Comparison of ENCODE assay signal across 1 cellular context in the genomic region with DNA sequence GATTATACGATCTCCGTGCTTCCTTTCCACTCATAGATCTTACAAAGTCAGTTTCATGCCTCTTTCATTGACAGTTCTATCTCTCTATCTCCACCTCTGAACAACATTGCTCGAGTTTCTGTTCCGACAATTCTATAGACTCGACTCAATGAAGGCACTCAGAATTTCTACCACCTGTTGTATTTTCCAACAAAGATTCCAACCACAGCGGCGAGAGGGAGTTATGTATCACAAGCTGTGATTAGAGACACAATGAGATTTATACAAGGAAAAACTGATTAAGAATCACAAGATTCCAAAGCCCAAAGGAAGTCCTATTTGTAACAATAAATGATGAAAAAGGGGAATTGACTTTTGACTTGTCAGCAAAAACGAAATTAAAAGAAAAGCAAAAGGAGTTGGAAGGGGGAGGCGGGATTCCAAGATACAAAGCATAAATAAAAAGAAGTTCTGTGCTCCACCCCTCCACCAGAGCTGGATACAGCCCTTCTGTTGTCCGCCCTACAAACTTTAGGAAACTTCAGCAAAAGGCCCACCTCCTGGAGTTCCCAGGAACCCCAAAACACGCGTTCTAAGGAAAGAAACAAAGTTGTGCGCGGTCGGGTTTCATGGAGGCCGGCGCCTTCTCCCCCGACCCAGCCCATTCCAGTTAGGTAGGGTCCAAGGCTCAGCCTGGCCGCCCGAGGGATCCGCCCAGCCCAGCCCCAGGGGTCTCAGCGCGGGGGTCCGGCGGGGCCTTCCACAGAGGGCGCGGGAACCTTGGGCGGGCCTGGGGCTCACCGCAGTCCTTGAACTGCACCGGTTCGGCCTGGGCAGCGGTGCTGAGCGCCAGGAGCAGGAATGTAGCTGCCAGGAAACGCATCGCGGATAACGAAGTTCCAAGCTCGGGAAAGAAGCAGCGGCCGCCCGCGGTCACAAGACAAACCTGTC.
TF ChIP-seq lines count a peak whose summit lies in the region.

A gene (minus strand): TSS at position 893 of the 930 bp plus-strand sequence. CDS start 31 bp downstream, at position 862.

TF ChIP-seq in K562, 482 proteins besides CTCF, POLR2A, EP300 and RAD21 (continued from another document and continues in another):
- TF ChIP-seq, protein P1, sequence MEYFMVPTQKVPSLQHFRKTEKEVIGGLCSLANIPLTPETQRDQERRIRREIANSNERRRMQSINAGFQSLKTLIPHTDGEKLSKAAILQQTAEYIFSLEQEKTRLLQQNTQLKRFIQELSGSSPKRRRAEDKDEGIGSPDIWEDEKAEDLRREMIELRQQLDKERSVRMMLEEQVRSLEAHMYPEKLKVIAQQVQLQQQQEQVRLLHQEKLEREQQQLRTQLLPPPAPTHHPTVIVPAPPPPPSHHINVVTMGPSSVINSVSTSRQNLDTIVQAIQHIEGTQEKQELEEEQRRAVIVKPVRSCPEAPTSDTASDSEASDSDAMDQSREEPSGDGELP (CRISPR knock-in tag; IDR thresholded peaks at IDR 0.05; ENCODE audit: borderline replicate concordance): no peak
- TF ChIP-seq, protein P2, sequence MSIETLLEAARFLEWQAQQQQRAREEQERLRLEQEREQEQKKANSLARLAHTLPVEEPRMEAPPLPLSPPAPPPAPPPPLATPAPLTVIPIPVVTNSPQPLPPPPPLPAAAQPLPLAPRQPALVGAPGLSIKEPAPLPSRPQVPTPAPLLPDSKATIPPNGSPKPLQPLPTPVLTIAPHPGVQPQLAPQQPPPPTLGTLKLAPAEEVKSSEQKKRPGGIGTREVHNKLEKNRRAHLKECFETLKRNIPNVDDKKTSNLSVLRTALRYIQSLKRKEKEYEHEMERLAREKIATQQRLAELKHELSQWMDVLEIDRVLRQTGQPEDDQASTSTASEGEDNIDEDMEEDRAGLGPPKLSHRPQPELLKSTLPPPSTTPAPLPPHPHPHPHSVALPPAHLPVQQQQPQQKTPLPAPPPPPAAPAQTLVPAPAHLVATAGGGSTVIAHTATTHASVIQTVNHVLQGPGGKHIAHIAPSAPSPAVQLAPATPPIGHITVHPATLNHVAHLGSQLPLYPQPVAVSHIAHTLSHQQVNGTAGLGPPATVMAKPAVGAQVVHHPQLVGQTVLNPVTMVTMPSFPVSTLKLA (conservative IDR thresholded peaks at IDR 0.05): 0 out of 4 replicates have a peak, but pooled peaks of 1 of the 2 experiments have one; percentile 15
- no peak for TF ChIP-seq ZNF561 (CRISPR knock-in tag; conservative IDR thresholded peaks at IDR 0.05)
- TF ChIP-seq ILK (tag; IDR thresholded peaks at IDR 0.05; ENCODE audit: borderline replicate concordance, low read depth): no peak
- no peak for TF ChIP-seq ZNF3 (CRISPR knock-in tag; IDR thresholded peaks at IDR 0.05)
- TF ChIP-seq ZNF143 (CRISPR knock-in tag; IDR thresholded peaks at IDR 0.05): no peak
- TF ChIP-seq, protein P3, sequence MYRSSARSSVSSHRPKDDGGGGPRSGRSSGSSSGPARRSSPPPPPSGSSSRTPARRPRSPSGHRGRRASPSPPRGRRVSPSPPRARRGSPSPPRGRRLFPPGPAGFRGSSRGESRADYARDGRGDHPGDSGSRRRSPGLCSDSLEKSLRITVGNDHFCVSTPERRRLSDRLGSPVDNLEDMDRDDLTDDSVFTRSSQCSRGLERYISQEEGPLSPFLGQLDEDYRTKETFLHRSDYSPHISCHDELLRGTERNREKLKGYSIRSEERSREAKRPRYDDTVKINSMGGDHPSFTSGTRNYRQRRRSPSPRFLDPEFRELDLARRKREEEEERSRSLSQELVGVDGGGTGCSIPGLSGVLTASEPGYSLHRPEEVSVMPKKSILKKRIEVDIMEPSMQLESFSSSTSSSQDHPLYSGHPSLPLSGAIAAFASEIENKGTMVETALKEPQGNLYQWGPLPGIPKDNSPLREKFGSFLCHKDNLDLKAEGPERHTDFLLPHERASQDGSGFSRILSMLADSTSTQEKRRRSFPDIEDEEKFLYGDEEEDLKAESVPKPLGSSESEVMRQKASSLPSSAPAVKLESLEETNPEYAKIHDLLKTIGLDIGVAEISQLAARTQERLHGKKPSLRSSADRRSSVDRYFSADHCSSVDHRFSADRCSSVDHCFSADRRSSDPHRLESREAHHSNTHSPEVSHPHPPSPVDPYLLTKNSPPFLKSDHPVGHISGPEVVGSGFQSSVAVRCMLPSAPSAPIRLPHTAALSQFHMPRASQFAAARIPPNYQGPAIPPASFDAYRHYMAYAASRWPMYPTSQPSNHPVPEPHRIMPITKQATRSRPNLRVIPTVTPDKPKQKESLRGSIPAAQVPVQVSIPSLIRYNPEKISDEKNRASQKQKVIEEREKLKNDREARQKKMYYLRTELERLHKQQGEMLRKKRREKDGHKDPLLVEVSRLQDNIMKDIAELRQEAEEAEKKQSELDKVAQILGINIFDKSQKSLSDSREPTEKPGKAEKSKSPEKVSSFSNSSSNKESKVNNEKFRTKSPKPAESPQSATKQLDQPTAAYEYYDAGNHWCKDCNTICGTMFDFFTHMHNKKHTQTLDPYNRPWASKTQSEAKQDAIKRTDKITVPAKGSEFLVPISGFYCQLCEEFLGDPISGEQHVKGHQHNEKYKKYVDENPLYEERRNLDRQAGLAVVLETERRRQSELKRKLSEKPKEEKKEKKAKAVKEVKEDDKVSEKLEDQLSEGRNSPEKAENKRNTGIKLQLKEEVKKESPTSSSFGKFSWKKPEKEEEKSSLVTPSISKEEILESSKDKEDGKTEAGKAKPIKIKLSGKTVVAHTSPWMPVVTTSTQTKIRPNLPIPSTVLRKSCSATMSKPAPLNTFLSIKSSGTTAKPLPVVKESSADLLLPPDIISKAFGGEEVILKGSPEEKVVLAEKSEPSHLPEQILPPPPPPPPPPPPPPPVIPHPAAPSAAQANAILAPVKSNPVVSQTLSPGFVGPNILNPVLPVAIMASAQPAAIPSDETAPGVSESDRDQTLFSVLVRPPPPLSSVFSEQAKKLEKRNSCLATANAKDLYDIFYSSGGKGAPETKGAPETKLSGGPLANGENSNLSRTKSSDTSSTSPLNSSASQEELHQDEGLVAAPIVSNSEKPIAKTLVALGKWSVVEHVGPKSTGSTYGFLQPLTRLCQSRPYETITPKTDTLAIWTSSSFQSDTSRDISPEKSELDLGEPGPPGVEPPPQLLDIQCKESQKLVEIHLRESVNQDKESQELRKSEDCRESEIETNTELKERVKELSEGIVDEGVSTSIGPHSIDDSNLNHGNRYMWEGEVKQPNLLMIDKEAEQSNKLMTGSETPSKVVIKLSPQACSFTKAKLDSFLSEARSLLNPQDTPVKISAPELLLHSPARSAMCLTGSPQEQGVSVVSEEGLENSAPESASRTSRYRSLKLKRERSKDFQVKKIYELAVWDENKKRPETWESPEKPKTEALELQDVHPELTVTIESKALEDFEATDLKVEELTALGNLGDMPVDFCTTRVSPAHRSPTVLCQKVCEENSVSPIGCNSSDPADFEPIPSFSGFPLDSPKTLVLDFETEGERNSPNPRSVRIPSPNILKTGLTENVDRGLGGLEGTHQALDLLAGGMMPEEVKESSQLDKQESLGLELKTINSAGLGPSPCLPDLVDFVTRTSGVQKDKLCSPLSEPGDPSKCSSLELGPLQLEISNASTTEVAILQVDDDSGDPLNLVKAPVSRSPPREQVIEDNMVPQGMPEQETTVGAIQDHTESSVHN (IDR thresholded peaks at IDR 0.05; ENCODE audit: borderline replicate concordance in 1 of 2, low read depth in 1 of 2): no peak
- no peak for TF ChIP-seq MCM2 (IDR thresholded peaks at IDR 0.05; ENCODE audit: low read depth)
- TF ChIP-seq MAFK (IDR thresholded peaks at IDR 0.05; ENCODE audit: low read length): peak; percentile 88
- peak; percentile 71; the same call in 1 of the 2 replicates for TF ChIP-seq TOE1 (IDR thresholded peaks at IDR 0.05; ENCODE audit: borderline replicate concordance)
- TF ChIP-seq TOE1 (CRISPR knock-in tag; IDR thresholded peaks at IDR 0.05; ENCODE audit: borderline replicate concordance, low read depth): no peak
- no peak for TF ChIP-seq POLR3A (IDR thresholded peaks at IDR 0.05; ENCODE audit: borderline replicate concordance, extremely low read depth, insufficient read depth, insufficient read length)
- TF ChIP-seq, protein P4, sequence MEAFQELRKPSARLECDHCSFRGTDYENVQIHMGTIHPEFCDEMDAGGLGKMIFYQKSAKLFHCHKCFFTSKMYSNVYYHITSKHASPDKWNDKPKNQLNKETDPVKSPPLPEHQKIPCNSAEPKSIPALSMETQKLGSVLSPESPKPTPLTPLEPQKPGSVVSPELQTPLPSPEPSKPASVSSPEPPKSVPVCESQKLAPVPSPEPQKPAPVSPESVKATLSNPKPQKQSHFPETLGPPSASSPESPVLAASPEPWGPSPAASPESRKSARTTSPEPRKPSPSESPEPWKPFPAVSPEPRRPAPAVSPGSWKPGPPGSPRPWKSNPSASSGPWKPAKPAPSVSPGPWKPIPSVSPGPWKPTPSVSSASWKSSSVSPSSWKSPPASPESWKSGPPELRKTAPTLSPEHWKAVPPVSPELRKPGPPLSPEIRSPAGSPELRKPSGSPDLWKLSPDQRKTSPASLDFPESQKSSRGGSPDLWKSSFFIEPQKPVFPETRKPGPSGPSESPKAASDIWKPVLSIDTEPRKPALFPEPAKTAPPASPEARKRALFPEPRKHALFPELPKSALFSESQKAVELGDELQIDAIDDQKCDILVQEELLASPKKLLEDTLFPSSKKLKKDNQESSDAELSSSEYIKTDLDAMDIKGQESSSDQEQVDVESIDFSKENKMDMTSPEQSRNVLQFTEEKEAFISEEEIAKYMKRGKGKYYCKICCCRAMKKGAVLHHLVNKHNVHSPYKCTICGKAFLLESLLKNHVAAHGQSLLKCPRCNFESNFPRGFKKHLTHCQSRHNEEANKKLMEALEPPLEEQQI (IDR thresholded peaks at IDR 0.05): no peak
- TF ChIP-seq ZNF57 (CRISPR knock-in tag; IDR thresholded peaks at IDR 0.05): no peak
- TF ChIP-seq, protein P5, sequence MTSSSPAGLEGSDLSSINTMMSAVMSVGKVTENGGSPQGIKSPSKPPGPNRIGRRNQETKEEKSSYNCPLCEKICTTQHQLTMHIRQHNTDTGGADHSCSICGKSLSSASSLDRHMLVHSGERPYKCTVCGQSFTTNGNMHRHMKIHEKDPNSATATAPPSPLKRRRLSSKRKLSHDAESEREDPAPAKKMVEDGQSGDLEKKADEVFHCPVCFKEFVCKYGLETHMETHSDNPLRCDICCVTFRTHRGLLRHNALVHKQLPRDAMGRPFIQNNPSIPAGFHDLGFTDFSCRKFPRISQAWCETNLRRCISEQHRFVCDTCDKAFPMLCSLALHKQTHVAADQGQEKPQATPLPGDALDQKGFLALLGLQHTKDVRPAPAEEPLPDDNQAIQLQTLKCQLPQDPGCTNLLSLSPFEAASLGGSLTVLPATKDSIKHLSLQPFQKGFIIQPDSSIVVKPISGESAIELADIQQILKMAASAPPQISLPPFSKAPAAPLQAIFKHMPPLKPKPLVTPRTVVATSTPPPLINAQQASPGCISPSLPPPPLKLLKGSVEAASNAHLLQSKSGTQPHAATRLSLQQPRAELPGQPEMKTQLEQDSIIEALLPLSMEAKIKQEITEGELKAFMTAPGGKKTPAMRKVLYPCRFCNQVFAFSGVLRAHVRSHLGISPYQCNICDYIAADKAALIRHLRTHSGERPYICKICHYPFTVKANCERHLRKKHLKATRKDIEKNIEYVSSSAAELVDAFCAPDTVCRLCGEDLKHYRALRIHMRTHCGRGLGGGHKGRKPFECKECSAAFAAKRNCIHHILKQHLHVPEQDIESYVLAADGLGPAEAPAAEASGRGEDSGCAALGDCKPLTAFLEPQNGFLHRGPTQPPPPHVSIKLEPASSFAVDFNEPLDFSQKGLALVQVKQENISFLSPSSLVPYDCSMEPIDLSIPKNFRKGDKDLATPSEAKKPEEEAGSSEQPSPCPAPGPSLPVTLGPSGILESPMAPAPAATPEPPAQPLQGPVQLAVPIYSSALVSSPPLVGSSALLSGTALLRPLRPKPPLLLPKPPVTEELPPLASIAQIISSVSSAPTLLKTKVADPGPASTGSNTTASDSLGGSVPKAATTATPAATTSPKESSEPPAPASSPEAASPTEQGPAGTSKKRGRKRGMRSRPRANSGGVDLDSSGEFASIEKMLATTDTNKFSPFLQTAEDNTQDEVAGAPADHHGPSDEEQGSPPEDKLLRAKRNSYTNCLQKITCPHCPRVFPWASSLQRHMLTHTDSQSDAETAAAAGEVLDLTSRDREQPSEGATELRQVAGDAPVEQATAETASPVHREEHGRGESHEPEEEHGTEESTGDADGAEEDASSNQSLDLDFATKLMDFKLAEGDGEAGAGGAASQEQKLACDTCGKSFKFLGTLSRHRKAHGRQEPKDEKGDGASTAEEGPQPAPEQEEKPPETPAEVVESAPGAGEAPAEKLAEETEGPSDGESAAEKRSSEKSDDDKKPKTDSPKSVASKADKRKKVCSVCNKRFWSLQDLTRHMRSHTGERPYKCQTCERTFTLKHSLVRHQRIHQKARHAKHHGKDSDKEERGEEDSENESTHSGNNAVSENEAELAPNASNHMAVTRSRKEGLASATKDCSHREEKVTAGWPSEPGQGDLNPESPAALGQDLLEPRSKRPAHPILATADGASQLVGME (CRISPR knock-in tag; IDR thresholded peaks at IDR 0.05): 0 out of 2 replicates have a peak, but pooled peaks have one; percentile 45
- no peak for TF ChIP-seq RBM39 (optimal IDR thresholded peaks at IDR 0.05; ENCODE audit: low read depth, low read length)
- no peak for TF ChIP-seq ZNF140 (CRISPR knock-in tag; IDR thresholded peaks at IDR 0.05)
- TF ChIP-seq, protein P6, sequence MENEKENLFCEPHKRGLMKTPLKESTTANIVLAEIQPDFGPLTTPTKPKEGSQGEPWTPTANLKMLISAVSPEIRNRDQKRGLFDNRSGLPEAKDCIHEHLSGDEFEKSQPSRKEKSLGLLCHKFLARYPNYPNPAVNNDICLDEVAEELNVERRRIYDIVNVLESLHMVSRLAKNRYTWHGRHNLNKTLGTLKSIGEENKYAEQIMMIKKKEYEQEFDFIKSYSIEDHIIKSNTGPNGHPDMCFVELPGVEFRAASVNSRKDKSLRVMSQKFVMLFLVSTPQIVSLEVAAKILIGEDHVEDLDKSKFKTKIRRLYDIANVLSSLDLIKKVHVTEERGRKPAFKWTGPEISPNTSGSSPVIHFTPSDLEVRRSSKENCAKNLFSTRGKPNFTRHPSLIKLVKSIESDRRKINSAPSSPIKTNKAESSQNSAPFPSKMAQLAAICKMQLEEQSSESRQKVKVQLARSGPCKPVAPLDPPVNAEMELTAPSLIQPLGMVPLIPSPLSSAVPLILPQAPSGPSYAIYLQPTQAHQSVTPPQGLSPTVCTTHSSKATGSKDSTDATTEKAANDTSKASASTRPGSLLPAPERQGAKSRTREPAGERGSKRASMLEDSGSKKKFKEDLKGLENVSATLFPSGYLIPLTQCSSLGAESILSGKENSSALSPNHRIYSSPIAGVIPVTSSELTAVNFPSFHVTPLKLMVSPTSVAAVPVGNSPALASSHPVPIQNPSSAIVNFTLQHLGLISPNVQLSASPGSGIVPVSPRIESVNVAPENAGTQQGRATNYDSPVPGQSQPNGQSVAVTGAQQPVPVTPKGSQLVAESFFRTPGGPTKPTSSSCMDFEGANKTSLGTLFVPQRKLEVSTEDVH (IDR thresholded peaks at IDR 0.05; ENCODE audit: low read depth, partially characterized antibody): no peak
- TF ChIP-seq WHSC1 (IDR thresholded peaks at IDR 0.05; ENCODE audit: low read length): no peak
- no peak for TF ChIP-seq TCFL5 (CRISPR knock-in tag; conservative IDR thresholded peaks at IDR 0.05)
- TF ChIP-seq HEY1 (CRISPR knock-in tag; IDR thresholded peaks at IDR 0.05; ENCODE audit: borderline replicate concordance): no peak
- TF ChIP-seq PHB (CRISPR knock-in tag; IDR thresholded peaks at IDR 0.05): no peak
- TF ChIP-seq CBX3 (IDR thresholded peaks at IDR 0.05; ENCODE audit: borderline replicate concordance in 1 of 2, low read length in 2 of 2): no peak
- peak; percentile 66; the same call in 1 of the 2 replicates for TF ChIP-seq ZBTB7A (IDR thresholded peaks at IDR 0.05; ENCODE audit: borderline replicate concordance, control insufficient read depth, low read depth, low read length)
- no peak for TF ChIP-seq MYBL2 (IDR thresholded peaks at IDR 0.05; ENCODE audit: low read depth)
- no peak for TF ChIP-seq MYBL2 (CRISPR knock-in tag; IDR thresholded peaks at IDR 0.05; ENCODE audit: borderline replicate concordance)
